ENCODE assay signal across 13 cellular contexts in the genomic region with DNA sequence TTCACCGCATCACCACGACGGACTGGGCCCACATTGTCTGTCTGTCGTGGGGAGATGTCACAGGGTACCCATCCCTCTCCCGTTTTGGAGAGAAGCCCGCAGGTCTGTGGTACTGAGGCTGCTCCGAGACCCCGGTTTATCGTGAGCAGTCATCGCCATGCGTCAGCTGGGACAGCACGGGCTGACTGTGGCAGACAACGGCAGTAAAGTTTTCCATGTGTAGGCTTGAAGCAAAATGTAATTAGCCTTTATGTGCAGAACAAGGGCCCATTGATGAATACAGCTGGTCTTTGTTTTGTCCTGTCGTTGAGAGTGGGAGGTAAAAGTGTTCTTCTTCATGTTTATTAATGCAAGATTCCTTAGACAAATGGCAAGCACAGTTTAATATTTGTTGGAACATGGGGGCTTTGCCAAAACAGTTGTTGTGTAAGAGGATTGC.
DNase-seq lines count a peak whose midpoint lies in the region; ATAC-seq and TF ChIP-seq lines count a peak whose summit lies in the region.
"Had no signal": no experiment of that assay in that cellular context is flagged by ENCODE, and none has a peak within 500 bp of the region (broad histone marks: within the 10 kb centered on the region; RNA-seq: fewer than 3 reads in every experiment).

No MANE protein-coding gene starts in this region.

- H3K9me3 ChIP-seq in SJCRH30 (replicated peaks) (no peaks in the 10 kb centered on the region), fibroblast of lung (ENCODE audit: control insufficient read depth, insufficient read depth, low read depth, low read length) (no peaks in the 10 kb centered on the region), mesodermal cell (ENCODE audit: control insufficient read depth, low read length) (no peaks in the 10 kb centered on the region)

- H4K20me1 ChIP-seq in fibroblast of lung (ENCODE audit: control insufficient read depth, extremely low read depth, insufficient read depth, low read length), result no peaks in the 10 kb centered on the region

- H3K79me2 ChIP-seq in fibroblast of lung (ENCODE audit: control insufficient read depth, insufficient read depth, low read length), result no peaks in the 10 kb centered on the region

- H3K9me3 Mint-ChIP-seq in stimulated activated memory B cell treated with anti-CD40 and anti-IgM and Interleukin-4, amounts not matched to agents 10 μg/mL and 1 μg/mL and 100 μg/mL, for 72 hours, result no peaks in the 10 kb centered on the region
- H3K9me3 Mint-ChIP-seq: activated naive CD8-positive, alpha-beta T cell treated with anti-CD3 and anti-CD28 coated beads for 36 hours had no signal

- H3K4me3 Mint-ChIP-seq in stimulated activated memory B cell treated with anti-CD40 and anti-IgM and Interleukin-4, amounts not matched to agents 10 μg/mL and 1 μg/mL and 100 μg/mL, for 72 hours, result no peak overlapping the region
- H3K4me3 Mint-ChIP-seq: activated naive CD8-positive, alpha-beta T cell treated with anti-CD3 and anti-CD28 coated beads for 36 hours; T-helper 17 cell had no signal

- no peak overlapping the region for H2AFZ ChIP-seq in fibroblast of lung (ENCODE audit: low read length)

- H3K4me3 ChIP-seq in SJCRH30 (no peak overlapping the region), fibroblast of lung (replicated peaks in 1 of 4; ENCODE audit: control extremely low read depth in 1 of 4, insufficient read depth in 1 of 4, low read depth in 3 of 4, low read length in 4 of 4) (no peak overlapping the region), mesodermal cell (ENCODE audit: extremely low read depth, insufficient read depth, low read length, poor library complexity, severe bottlenecking) (no peak overlapping the region)

- no peak overlapping the region for H3K27ac Mint-ChIP-seq in stimulated activated memory B cell treated with anti-CD40 and anti-IgM and Interleukin-4, amounts not matched to agents 10 μg/mL and 1 μg/mL and 100 μg/mL, for 72 hours
- H3K27ac Mint-ChIP-seq: activated naive CD8-positive, alpha-beta T cell treated with anti-CD3 and anti-CD28 coated beads for 36 hours; T-helper 17 cell had no signal

- no peaks in the 10 kb centered on the region for H3K27me3 Mint-ChIP-seq in stimulated activated memory B cell treated with anti-CD40 and anti-IgM and Interleukin-4, amounts not matched to agents 10 μg/mL and 1 μg/mL and 100 μg/mL, for 72 hours
- H3K27me3 Mint-ChIP-seq: activated naive CD8-positive, alpha-beta T cell treated with anti-CD3 and anti-CD28 coated beads for 36 hours; T-helper 17 cell had no signal

- peak; percentile 61 to 82 for DNase-seq in SJCRH30
- peak; percentile 37 to 52 for DNase-seq in fibroblast of lung (ENCODE audit: low read depth in 2 of 2)
- DNase-seq in NCI-H128 (lab: John Stamatoyannopoulos, UW; ENCODE audit: unreplicated experiment), result no peak
- DNase-seq in NCI-H1694 (lab: John Stamatoyannopoulos, UW), result no peak
- DNase-seq: activated naive CD8-positive, alpha-beta T cell treated with anti-CD3 and anti-CD28 coated beads for 36 hours; NCI-H2029; NCI-H69; occipital lobe; T-helper 17 cell had no signal

- WGBS in mesodermal cell (ENCODE audit: insufficient coverage in 2 of 2), 2 experiments, result 83 to 96% methylated on average over 13 of the region's 14 CpGs

- H3K36me3 ChIP-seq in SJCRH30 (peaks cover 4% of the 10 kb centered on the region; the same call in 1 of the 2 replicates), fibroblast of lung (ENCODE audit: control insufficient read depth, insufficient read depth, low read length) (no peaks in the 10 kb centered on the region), mesodermal cell (ENCODE audit: control insufficient read depth, insufficient read depth, low read length) (peaks cover 41% of the 10 kb centered on the region)

- H3K9ac ChIP-seq in fibroblast of lung (ENCODE audit: insufficient read depth, low read length), result no peak overlapping the region

- H3K36me3 Mint-ChIP-seq in stimulated activated memory B cell treated with anti-CD40 and anti-IgM and Interleukin-4, amounts not matched to agents 10 μg/mL and 1 μg/mL and 100 μg/mL, for 72 hours, result peaks cover 56% of the 10 kb centered on the region

- ATAC-seq in stimulated activated memory B cell treated with anti-CD40 and anti-IgM and Interleukin-4, amounts not matched to agents 10 μg/mL and 1 μg/mL and 100 μg/mL, for 72 hours, result no peak
- no peak for ATAC-seq in GM21717 (IDR thresholded peaks at IDR 0.05; ENCODE audit: unreplicated experiment)
- ATAC-seq: T-helper 17 cell had no signal

- peaks cover 17% of the 10 kb centered on the region for H3K4me1 Mint-ChIP-seq in stimulated activated memory B cell treated with anti-CD40 and anti-IgM and Interleukin-4, amounts not matched to agents 10 μg/mL and 1 μg/mL and 100 μg/mL, for 72 hours

- H3K4me1 ChIP-seq in SJCRH30 (peaks cover 48% of the 10 kb centered on the region), fibroblast of lung (ENCODE audit: control insufficient read depth, extremely low read depth, insufficient read depth, low read length) (peaks cover 13% of the 10 kb centered on the region), mesodermal cell (ENCODE audit: control insufficient read depth, insufficient read depth, low read length, poor library complexity, severe bottlenecking) (peaks cover 35% of the 10 kb centered on the region)

- no peak overlapping the region for H3K4me2 ChIP-seq in fibroblast of lung (ENCODE audit: extremely low read depth, insufficient read depth, low read length)

- no peak for TF ChIP-seq CTCF in fibroblast of lung (conservative IDR thresholded peaks at IDR 0.05 in 1 of 2, IDR thresholded peaks at IDR 0.05 in 1 of 2; ENCODE audit: low read depth in 1 of 2, low read length in 2 of 2)

- peak overlapping the region; percentile 85 for H3K27ac ChIP-seq in SJCRH30
- no peak overlapping the region for H3K27ac ChIP-seq in fibroblast of lung (ENCODE audit: insufficient read depth, low read length)
- H3K27ac ChIP-seq in mesodermal cell (ENCODE audit: low read depth, low read length, severe bottlenecking), result peak overlapping the region; percentile 49
- H3K27ac ChIP-seq in temporal lobe (ENCODE audit: low read depth, low read length), result peak overlapping the region; percentile 80

- H3K27me3 ChIP-seq in SJCRH30 (no peaks in the 10 kb centered on the region), fibroblast of lung (ENCODE audit: control insufficient read depth, insufficient read depth, low read length) (no peaks in the 10 kb centered on the region)

Comparison
In these comparisons a context has a peak if more than half of its experiments do, and no peak if none do; other contexts are left out.
1. DNase-seq: peak in SJCRH30 (2 of 2) and fibroblast of lung (2 of 2); none in NCI-H128 (single experiment) and NCI-H1694 (single experiment).